19 cellular contexts compared by ENCODE assay signal in the genomic region with DNA sequence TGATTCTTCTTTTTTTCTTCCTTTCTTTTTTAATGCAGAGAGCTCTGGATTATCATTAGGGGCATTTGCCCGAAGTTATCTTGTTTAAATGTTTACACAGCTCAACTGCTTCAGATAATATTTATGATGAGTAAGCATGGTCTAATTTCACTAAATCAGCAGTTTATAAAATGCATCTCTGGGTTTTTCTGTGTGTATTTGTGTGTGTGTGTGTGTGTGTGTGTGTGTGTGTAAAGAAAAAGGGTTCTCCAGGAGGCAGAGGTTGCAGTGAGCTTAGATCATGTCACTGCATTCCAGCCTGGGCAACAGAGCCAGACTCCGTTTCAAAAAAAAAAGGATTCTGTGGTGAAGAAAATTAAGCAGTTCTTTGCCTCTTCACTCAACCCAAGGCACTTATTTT. TPM values are rescaled to one million over a fixed set of nuclear protein-coding genes. Genes with fewer than 3 reads are reported as not detected.
"Had no signal": no experiment of that assay in that cellular context is flagged by ENCODE, and none has a peak within 500 bp of the region (broad histone marks: within the 10 kb centered on the region; RNA-seq: fewer than 3 reads in every experiment).

No MANE protein-coding gene starts in this region.

- H3K9ac ChIP-seq: SK-N-SH had no signal

- DNase-seq: activated CD4-positive, alpha-beta memory T cell treated with anti-CD3 and anti-CD28 coated beads, Interleukin-2, amount 10 ng/mL, durations not matched to agents 7 days and 5 days; activated effector memory CD4-positive, alpha-beta T cell treated with Interleukin-2 at 50 U/mL for 16 hours; activated naive CD4-positive, alpha-beta T cell treated with anti-CD3 and anti-CD28 coated beads, Interleukin-2, amount 50 U/mL, for 16 hours; activated T-cell treated with anti-CD3 and anti-CD28 coated beads, Interleukin-2, amount 50 U/mL, for 4 hours; foreskin keratinocyte; midbrain; posterior cingulate gyrus; retina; SK-N-SH; T-cell; testis had no signal

- H3K36me3 Mint-ChIP-seq: T-cell had no signal

- H3K27me3 Mint-ChIP-seq: activated CD4-positive, alpha-beta memory T cell treated with anti-CD3 and anti-CD28 coated beads, Interleukin-2, amount 10 ng/mL, durations not matched to agents 7 days and 5 days; stimulated activated naive CD8-positive, alpha-beta T cell treated with anti-CD3 and anti-CD28 coated beads, Interleukin-15, Interleukin-2, amounts not matched to agents 100 ng/mL and 50 ng/mL, for 24 hours; T-cell had no signal

- H3K27ac Mint-ChIP-seq: activated CD4-positive, alpha-beta memory T cell treated with anti-CD3 and anti-CD28 coated beads, Interleukin-2, amount 10 ng/mL, durations not matched to agents 7 days and 5 days; stimulated activated naive CD8-positive, alpha-beta T cell treated with anti-CD3 and anti-CD28 coated beads, Interleukin-15, Interleukin-2, amounts not matched to agents 100 ng/mL and 50 ng/mL, for 24 hours; T-cell had no signal

- H3K4me1 ChIP-seq: testis had no signal

- H3K4me3 ChIP-seq: cardiac muscle cell, esophagus muscularis mucosa, lung, testis had no signal

- H3K36me3 ChIP-seq: cardiac muscle cell, esophagus muscularis mucosa, neutrophil had no signal

- H3K9me3 ChIP-seq: esophagus muscularis mucosa, neutrophil, SK-N-SH, testis had no signal

- ATAC-seq: activated T-cell treated with anti-CD3 and anti-CD28 coated beads, Interleukin-2, amount 50 U/mL, for 4 hours; foreskin keratinocyte; T-cell had no signal

- H3K9me2 ChIP-seq: SK-N-SH had no signal

- H3K27ac ChIP-seq: cardiac muscle cell, esophagus muscularis mucosa, foreskin keratinocyte, testis had no signal

- H3K27me3 ChIP-seq: cardiac muscle cell, esophagus muscularis mucosa, foreskin keratinocyte, neutrophil, testis had no signal

- FAIRE-seq: colon, endometrium had no signal

- H3K4me3 Mint-ChIP-seq: activated CD4-positive, alpha-beta memory T cell treated with anti-CD3 and anti-CD28 coated beads, Interleukin-2, amount 10 ng/mL, durations not matched to agents 7 days and 5 days; activated T-cell treated with anti-CD3 and anti-CD28 coated beads, Interleukin-2, amount 50 U/mL, for 4 hours; stimulated activated naive CD8-positive, alpha-beta T cell treated with anti-CD3 and anti-CD28 coated beads, Interleukin-15, Interleukin-2, amounts not matched to agents 100 ng/mL and 50 ng/mL, for 24 hours; T-cell had no signal

- H3K4me2 ChIP-seq: SK-N-SH had no signal

- H3K9me3 Mint-ChIP-seq: activated T-cell treated with anti-CD3 and anti-CD28 coated beads, Interleukin-2, amount 50 U/mL, for 4 hours; stimulated activated naive CD8-positive, alpha-beta T cell treated with anti-CD3 and anti-CD28 coated beads, Interleukin-15, Interleukin-2, amounts not matched to agents 100 ng/mL and 50 ng/mL, for 24 hours; T-cell had no signal

RNA-seq across cellular contexts. Expression of a gene that starts 25.9 kb away (rescaled TPM):
- total RNA-seq: cardiac muscle cell, myocyte had no signal
- polyA plus RNA-seq: cardiac muscle cell had no signal
